In genomic region chr7:154746551-154746950, GRCh38 we compare ENCODE assay signal across 22 cellular contexts.
DNase-seq lines count a peak whose midpoint lies in the region; ATAC-seq and TF ChIP-seq lines count a peak whose summit lies in the region.
"Had no signal": no experiment of that assay in that cellular context is flagged by ENCODE, and none has a peak within 500 bp of the region (broad histone marks: within the 10 kb centered on the region; RNA-seq: fewer than 3 reads in every experiment).

No MANE protein-coding gene starts in this region.

- peaks cover 50% of the 10 kb centered on the region for H3K4me1 Mint-ChIP-seq in brain
- H3K4me1 Mint-ChIP-seq: CD14-positive monocyte; CD8-positive, alpha-beta memory T cell had no signal

- H3K4me3 Mint-ChIP-seq in brain: peak overlapping the region in 2 of 5 experiments; percentile 3 to 27
- H3K4me3 Mint-ChIP-seq: CD14-positive monocyte; CD8-positive, alpha-beta memory T cell; IgD-negative memory B cell had no signal

- peak overlapping the region in 4 of 5 experiments; percentile 62 to 97 (median 78) for H3K27ac Mint-ChIP-seq in brain
- H3K27ac Mint-ChIP-seq: CD8-positive, alpha-beta memory T cell; IgD-negative memory B cell had no signal

- ATAC-seq in HG03457 (IDR thresholded peaks at IDR 0.05; ENCODE audit: unreplicated experiment) (no peak), GM19463 (IDR thresholded peaks at IDR 0.05; ENCODE audit: unreplicated experiment) (no peak)
- ATAC-seq: Right ventricle myocardium inferior, SK-N-SH treated with all-trans-retinoic acid at 6 μM for 48 hours had no signal

- no peak for TF ChIP-seq CTCF in brain (conservative IDR thresholded peaks at IDR 0.05)

- H3K36me3 Mint-ChIP-seq in brain: no peaks in the 10 kb centered on the region
- H3K36me3 Mint-ChIP-seq: CD14-positive monocyte; CD8-positive, alpha-beta memory T cell; IgD-negative memory B cell had no signal

- DNase-seq in inferior parietal cortex (ENCODE audit: extremely low spot score) (peak; percentile 82), pons (ENCODE audit: low spot score) (peak; percentile 95), cerebellar nuclear complex (lab: John Stamatoyannopoulos, UW) (no peak), NCI-H146 treated with DMSO at 0.1 percent for 48 hours (lab: John Stamatoyannopoulos, UW; ENCODE audit: unreplicated experiment) (no peak)
- DNase-seq: BE2C; Calu3; CD8-positive, alpha-beta memory T cell; DMS79 treated with DMSO at 0.1 percent for 48 hours; NCI-H1048; NCI-H1436; NCI-H187 treated with DMSO at 0.1 percent for 48 hours; NCI-H446; NCI-H526 treated with DMSO at 0.1 percent for 48 hours; PC-9; SJCRH30 had no signal

- H3K9me3 Mint-ChIP-seq in brain: no peaks in the 10 kb centered on the region

- H3K27me3 Mint-ChIP-seq in brain: no peaks in the 10 kb centered on the region

Comparison
In these comparisons a context has a peak if more than half of its experiments do, and no peak if none do; other contexts are left out.
1. DNase-seq: peak in inferior parietal cortex (single experiment) and pons (single experiment); none in cerebellar nuclear complex (0 of 2) and NCI-H146 treated with DMSO at 0.1 percent for 48 hours (single experiment).